1 cellular context compared by ENCODE assay signal in the genomic region with DNA sequence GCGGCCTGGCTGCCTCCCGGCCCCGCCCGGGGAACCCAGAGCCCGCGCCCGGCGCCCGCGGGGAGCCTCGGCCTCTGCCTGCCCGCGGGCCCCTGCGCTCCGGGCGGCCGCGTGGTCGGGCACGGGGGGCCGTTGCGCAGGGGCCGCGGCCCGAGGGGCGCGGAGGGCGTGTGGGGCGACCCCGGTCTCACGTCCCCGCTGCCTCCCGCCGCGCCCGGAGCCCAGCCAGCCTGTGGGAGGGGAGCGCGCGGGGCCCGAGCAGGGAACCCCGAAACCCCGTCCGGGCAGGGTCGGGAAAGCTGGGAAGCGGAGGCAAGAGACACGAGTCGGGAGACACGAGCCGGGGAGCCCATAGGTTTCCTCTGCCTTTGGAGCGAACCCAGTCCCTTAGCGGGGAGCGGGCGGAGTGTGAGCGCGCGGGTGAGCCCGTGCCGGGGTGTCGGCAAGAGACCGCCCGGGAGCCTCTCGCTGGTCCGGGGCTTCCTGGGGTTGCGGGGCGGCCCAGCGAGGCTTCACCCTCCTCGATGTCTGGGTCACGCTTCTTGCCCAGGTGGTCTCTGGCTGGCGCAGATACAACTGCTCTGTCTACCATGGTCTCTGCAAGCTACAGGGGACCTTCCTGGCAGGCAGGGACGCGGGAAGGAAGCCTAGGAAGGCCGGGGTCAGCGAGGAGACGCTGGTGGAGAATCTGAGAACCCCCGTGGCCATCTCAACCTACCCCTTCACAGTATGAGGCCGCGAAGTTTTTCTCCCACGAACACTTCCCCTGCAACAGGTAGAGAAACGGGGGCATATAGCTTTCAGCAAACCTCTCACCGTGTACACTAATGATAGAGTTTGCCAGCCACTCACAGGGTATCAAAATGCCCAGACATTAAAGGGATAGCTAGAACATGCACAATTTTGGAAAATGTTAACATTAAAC.
TF ChIP-seq lines count a peak whose summit lies in the region.

No MANE protein-coding gene starts in this region.

TF ChIP-seq in GM23338, 12 proteins besides CTCF, POLR2A, EP300 and RAD21:
- TF ChIP-seq, protein P1, sequence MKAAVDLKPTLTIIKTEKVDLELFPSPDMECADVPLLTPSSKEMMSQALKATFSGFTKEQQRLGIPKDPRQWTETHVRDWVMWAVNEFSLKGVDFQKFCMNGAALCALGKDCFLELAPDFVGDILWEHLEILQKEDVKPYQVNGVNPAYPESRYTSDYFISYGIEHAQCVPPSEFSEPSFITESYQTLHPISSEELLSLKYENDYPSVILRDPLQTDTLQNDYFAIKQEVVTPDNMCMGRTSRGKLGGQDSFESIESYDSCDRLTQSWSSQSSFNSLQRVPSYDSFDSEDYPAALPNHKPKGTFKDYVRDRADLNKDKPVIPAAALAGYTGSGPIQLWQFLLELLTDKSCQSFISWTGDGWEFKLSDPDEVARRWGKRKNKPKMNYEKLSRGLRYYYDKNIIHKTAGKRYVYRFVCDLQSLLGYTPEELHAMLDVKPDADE (IDR thresholded peaks at IDR 0.05): no peak
- TF ChIP-seq EZH2phosphoT487 (IDR thresholded peaks at IDR 0.05; ENCODE audit: unreplicated experiment) (peak; percentile 59), EZH2 (IDR thresholded peaks at IDR 0.05; ENCODE audit: low read depth, unreplicated experiment) (peak; percentile 81)
